8 cellular contexts compared by ENCODE assay signal in genomic region chr5:103259705-103260355, GRCh38. TPM values are rescaled to one million over a fixed set of nuclear protein-coding genes. Genes with fewer than 3 reads are reported as not detected.
A peak's percentile ranks its signal among the peaks of the same experiment; 100 is the strongest.
DNase-seq lines count a peak whose midpoint lies in the region; ATAC-seq and TF ChIP-seq lines count a peak whose summit lies in the region.

No MANE protein-coding gene starts in this region.

- H3K4me3 ChIP-seq in parathyroid adenoma (ENCODE audit: low read depth, low read length) = peak overlapping the region; percentile 69

- peak; percentile 58 for DNase-seq in NCI-H345 (lab: John Stamatoyannopoulos, UW)
- no peak for DNase-seq in NCI-H345 treated with DMSO at 0.1 percent for 48 hours (lab: John Stamatoyannopoulos, UW; ENCODE audit: unreplicated experiment)
- peak; percentile 46 to 57 for DNase-seq in Kasumi-1 (lab: John Stamatoyannopoulos, UW)
- peak; percentile 30 for DNase-seq in activated naive CD4-positive, alpha-beta T cell treated with anti-CD3 and anti-CD28 coated beads, Interleukin-2, amount 10 ng/mL, durations not matched to agents 7 days and 5 days
- peak; percentile 80 for DNase-seq in cardiac septum (ENCODE audit: low spot score)
- no peak for DNase-seq in DMS153 (lab: John Stamatoyannopoulos, UW)

- peak overlapping the region; percentile 73 for H3K27ac ChIP-seq in parathyroid adenoma

- no peak for ATAC-seq in HG03442 (IDR thresholded peaks at IDR 0.05; ENCODE audit: unreplicated experiment)

- peak overlapping the region; percentile 85 for H3K27ac Mint-ChIP-seq in activated naive CD4-positive, alpha-beta T cell treated with anti-CD3 and anti-CD28 coated beads, Interleukin-2, amount 10 ng/mL, durations not matched to agents 7 days and 5 days

- peaks cover 28% of the 10 kb centered on the region for H3K4me1 Mint-ChIP-seq in activated naive CD4-positive, alpha-beta T cell treated with anti-CD3 and anti-CD28 coated beads, Interleukin-2, amount 10 ng/mL, durations not matched to agents 7 days and 5 days

- H3K9me3 Mint-ChIP-seq in activated naive CD4-positive, alpha-beta T cell treated with anti-CD3 and anti-CD28 coated beads, Interleukin-2, amount 10 ng/mL, durations not matched to agents 7 days and 5 days = no peaks in the 10 kb centered on the region

- no peaks in the 10 kb centered on the region for H3K36me3 ChIP-seq in parathyroid adenoma (ENCODE audit: control insufficient read depth, insufficient read depth, low read length)

- no peak for TF ChIP-seq CTCF in parathyroid adenoma (IDR thresholded peaks at IDR 0.05)

- intact Hi-C loops in cardiac septum (cut with DNase I) = loop anchor here (10.0 kb wide), 1 partner anchor 305 kb away; the partner anchor contains the start of gene NUDT12

- H2AFZ ChIP-seq in parathyroid adenoma = peak overlapping the region; percentile 69

- H3K4me2 ChIP-seq in parathyroid adenoma (ENCODE audit: low read length) = peak overlapping the region; percentile 79

- H3K36me3 Mint-ChIP-seq in activated naive CD4-positive, alpha-beta T cell treated with anti-CD3 and anti-CD28 coated beads, Interleukin-2, amount 10 ng/mL, durations not matched to agents 7 days and 5 days = peaks cover 1% of the 10 kb centered on the region

- H3K4me3 Mint-ChIP-seq in activated naive CD4-positive, alpha-beta T cell treated with anti-CD3 and anti-CD28 coated beads, Interleukin-2, amount 10 ng/mL, durations not matched to agents 7 days and 5 days = peak overlapping the region; percentile 80

- no peaks in the 10 kb centered on the region for H3K9me3 ChIP-seq in parathyroid adenoma (ENCODE audit: control insufficient read depth, low read length)

- H3K27me3 ChIP-seq in parathyroid adenoma (ENCODE audit: control insufficient read depth, insufficient read depth, low read length) = no peaks in the 10 kb centered on the region

- H3K9ac ChIP-seq in parathyroid adenoma = peak overlapping the region; percentile 0

- H3K4me1 ChIP-seq in parathyroid adenoma = peaks cover 8% of the 10 kb centered on the region

- peaks cover 38% of the 10 kb centered on the region for H3K27me3 Mint-ChIP-seq in activated naive CD4-positive, alpha-beta T cell treated with anti-CD3 and anti-CD28 coated beads, Interleukin-2, amount 10 ng/mL, durations not matched to agents 7 days and 5 days

- H3K79me2 ChIP-seq in parathyroid adenoma = peaks cover 13% of the 10 kb centered on the region

- CTCF ChIA-PET in activated naive CD4-positive, alpha-beta T cell treated with anti-CD3 and anti-CD28 coated beads, Interleukin-2, amount 10 ng/mL, durations not matched to agents 7 days and 5 days (lab: Charles Lee) = interaction anchor here (1.2 to 2.0 kb wide), 2 partner anchors 11 to 27 kb away, joined by 6 read pairs; no protein-coding TSS in a partner anchor

RNA-seq across cellular contexts. Expression of gene MACIR, which starts 1.3 kb away (rescaled TPM):
- total RNA-seq in cardiac septum = 3.4 TPM

Comparison
In these comparisons a context has a peak if more than half of its experiments do, and no peak if none do; other contexts are left out.
1. DNase-seq: peak in NCI-H345 (single experiment), Kasumi-1 (2 of 2), activated naive CD4-positive, alpha-beta T cell treated with anti-CD3 and anti-CD28 coated beads, Interleukin-2, amount 10 ng/mL, durations not matched to agents 7 days and 5 days (single experiment) and cardiac septum (single experiment); none in NCI-H345 treated with DMSO at 0.1 percent for 48 hours (single experiment) and DMS153 (single experiment).